16 cellular contexts compared by ENCODE assay signal in genomic region chr3:40120067-40120692, GRCh38.
DNase-seq lines count a peak whose midpoint lies in the region; ATAC-seq, FAIRE-seq and TF ChIP-seq lines count a peak whose summit lies in the region.
"Had no signal": no experiment of that assay in that cellular context is flagged by ENCODE, and none has a peak within 500 bp of the region (broad histone marks: within the 10 kb centered on the region; RNA-seq: fewer than 3 reads in every experiment).

No MANE protein-coding gene starts in this region.

- H2BK120ac ChIP-seq in mesenchymal stem cell (ENCODE audit: low read depth, low read length): no peak overlapping the region

- CTCF ChIA-PET in HepG2 (lab: Yijun Ruan, JAX; ENCODE audit: low intra/inter-chr PET ratio, low total read pairs): no interaction called here

- ATAC-seq in HepG2 (no peak), HG03565 (IDR thresholded peaks at IDR 0.05; ENCODE audit: unreplicated experiment) (no peak)

- no peak for TF ChIP-seq CTCF in liver (IDR thresholded peaks at IDR 0.05; ENCODE audit: low read depth, low read length, missing input control)
- no peak for TF ChIP-seq CTCF in HepG2 (CRISPR knock-in tag; IDR thresholded peaks at IDR 0.05)
- no peak for TF ChIP-seq CTCF in VCaP (conservative IDR thresholded peaks at IDR 0.05)
- TF ChIP-seq CTCF in thyroid gland (IDR thresholded peaks at IDR 0.05): no peak

- TF ChIP-seq EP300 in HepG2 (IDR thresholded peaks at IDR 0.05; ENCODE audit: low read depth in 2 of 2, low read length in 2 of 2) (no peak), HepG2 (CRISPR knock-in tag; IDR thresholded peaks at IDR 0.05; ENCODE audit: borderline replicate concordance) (no peak)

- peaks cover 2% of the 10 kb centered on the region for H3K79me1 ChIP-seq in mesenchymal stem cell (replicated peaks; ENCODE audit: low read length, poor library complexity, severe bottlenecking)

- no peak overlapping the region for H3K4ac ChIP-seq in mesenchymal stem cell (ENCODE audit: low read depth in 1 of 2, low read length in 2 of 2)

- H3K4me1 ChIP-seq in liver (ENCODE audit: control insufficient read depth in 4 of 4, insufficient read depth in 4 of 4, low read length in 3 of 4) (peaks cover 0 to 8% (median 4%) of the 10 kb centered on the region in 4 donors), HepG2 (ENCODE audit: insufficient read depth, low read length) (no peaks in the 10 kb centered on the region), mesenchymal stem cell (ENCODE audit: control insufficient read depth, insufficient read depth, low read depth, low read length) (peaks cover 14% of the 10 kb centered on the region), thyroid gland (peaks cover 8 to 11% of the 10 kb centered on the region in 2 donors)

- no peak for TF ChIP-seq RAD21 in liver (IDR thresholded peaks at IDR 0.05)
- TF ChIP-seq RAD21 in HepG2 (CRISPR knock-in tag; IDR thresholded peaks at IDR 0.05): no peak

- H3K14ac ChIP-seq in mesenchymal stem cell (ENCODE audit: low read length in 2 of 2): no peak overlapping the region

- no peak overlapping the region for H3K18ac ChIP-seq in mesenchymal stem cell (ENCODE audit: low read depth in 1 of 2, low read length in 2 of 2)

- H2AK5ac ChIP-seq in mesenchymal stem cell (ENCODE audit: low read length, severe bottlenecking): no peak overlapping the region

- H3K36me3 ChIP-seq in liver (ENCODE audit: control insufficient read depth in 4 of 4, insufficient read depth in 3 of 4, low read depth in 1 of 4, low read length in 3 of 4) (no peaks in the 10 kb centered on the region), HepG2 (replicated peaks in 1 of 2; ENCODE audit: control insufficient read depth in 1 of 2, insufficient read depth in 2 of 2, low read length in 2 of 2) (no peaks in the 10 kb centered on the region), mesenchymal stem cell (ENCODE audit: control insufficient read depth in 1 of 2, insufficient read depth in 2 of 2, low read depth in 1 of 2, low read length in 2 of 2) (no peaks in the 10 kb centered on the region), thyroid gland (no peaks in the 10 kb centered on the region)

- H2AFZ ChIP-seq in HepG2 (ENCODE audit: low read length) (no peak overlapping the region), mesenchymal stem cell (ENCODE audit: low read depth, low read length) (no peak overlapping the region)

- no peaks in the 10 kb centered on the region for H3K27me3 ChIP-seq in liver (ENCODE audit: control insufficient read depth in 4 of 4, insufficient read depth in 4 of 4, low read length in 3 of 4)
- H3K27me3 ChIP-seq in HepG2 (ENCODE audit: control insufficient read depth in 1 of 2, insufficient read depth in 2 of 2, low read length in 2 of 2): no peaks in the 10 kb centered on the region
- no peaks in the 10 kb centered on the region for H3K27me3 ChIP-seq in mesenchymal stem cell (ENCODE audit: control insufficient read depth in 1 of 2, insufficient read depth in 1 of 2, low read length in 2 of 2)
- H3K27me3 ChIP-seq in thyroid gland: no peaks in the 10 kb centered on the region

- intact Hi-C loops in HepG2 (cut with micrococcal nuclease; ENCODE audit: unreplicated experiment): no loop called here
- intact Hi-C loops in thyroid gland (cut with DNase I): no loop called here

- in situ Hi-C loops in HepG2 (cut with HindIII; ENCODE audit: extremely low pct_ligation_motif_present, low pct_unique_long_range_greater_than_20kb): no loop called here

- TF ChIP-seq POLR2A in HepG2 (IDR thresholded peaks at IDR 0.05; ENCODE audit: insufficient read depth in 1 of 2, low read depth in 2 of 2, low read length in 2 of 2) (no peak), thyroid gland (IDR thresholded peaks at IDR 0.05) (no peak)

- no peak for FAIRE-seq in HepG2 (lab: Jason Lieb, UNC)
- FAIRE-seq: D721Med had no signal

- no peak overlapping the region for H2BK15ac ChIP-seq in mesenchymal stem cell (ENCODE audit: low read depth, poor library complexity, severe bottlenecking)

- H2BK5ac ChIP-seq in mesenchymal stem cell (ENCODE audit: low read depth, low read length, poor library complexity, severe bottlenecking): no peak overlapping the region

- H3K27ac ChIP-seq in liver (ENCODE audit: low read depth in 1 of 2, low read length in 2 of 2) (no peak overlapping the region), HepG2 (ENCODE audit: extremely low read length, insufficient read depth, low read length) (no peak overlapping the region), VCaP (0 out of 2 replicates have a peak overlapping the region, but pooled peaks have one; percentile 7), mesenchymal stem cell (ENCODE audit: low read length, poor library complexity, severe bottlenecking) (peak overlapping the region; percentile 73), thyroid gland (peak overlapping the region in 2 of 3 donors; percentile 3 to 43)

- no peaks in the 10 kb centered on the region for H3K79me2 ChIP-seq in HepG2 (ENCODE audit: insufficient read depth, low read length)

- no peak overlapping the region for H4K8ac ChIP-seq in mesenchymal stem cell (ENCODE audit: low read length)

- no peaks in the 10 kb centered on the region for H4K20me1 ChIP-seq in HepG2 (ENCODE audit: insufficient read depth, low read length)

- H3K4me2 ChIP-seq in HepG2 (ENCODE audit: low read depth, low read length): no peak overlapping the region
- H3K4me2 ChIP-seq in mesenchymal stem cell (ENCODE audit: low read length, poor library complexity, severe bottlenecking): no peak overlapping the region

- no peak overlapping the region for H3K23ac ChIP-seq in mesenchymal stem cell (ENCODE audit: low read length in 2 of 2)

- POLR2A ChIA-PET in HepG2 (lab: Yijun Ruan, JAX): no interaction called here

- DNase-seq in HepG2 (ENCODE audit: low spot score): no peak
- DNase-seq in mesenchymal stem cell: no peak
- no peak for DNase-seq in thyroid gland
- no peak for DNase-seq in kidney tubule cell (ENCODE audit: low spot score)
- no peak for DNase-seq in NK-92 (lab: John Stamatoyannopoulos, UW; ENCODE audit: unreplicated experiment)
- DNase-seq: CD4-positive, alpha-beta T cell; GOT3; MV-4-11; NCI-H1417 treated with DMSO at 0.1 percent for 48 hours; NCI-H2029 treated with DMSO at 0.1 percent for 48 hours; NCI-H524; SIG-M5 had no signal

- H4K91ac ChIP-seq in mesenchymal stem cell (ENCODE audit: low read length): no peak overlapping the region

- H3K9me3 ChIP-seq in liver (ENCODE audit: control insufficient read depth in 4 of 4, low read length in 3 of 4) (no peaks in the 10 kb centered on the region), HepG2 (ENCODE audit: low read length) (no peaks in the 10 kb centered on the region), mesenchymal stem cell (ENCODE audit: control insufficient read depth, low read length) (no peaks in the 10 kb centered on the region), thyroid gland (no peaks in the 10 kb centered on the region)

- 82% methylated on average over 3 of the region's 3 CpGs for WGBS in liver
- 69% methylated on average over 3 of the region's 3 CpGs for WGBS in HepG2 (ENCODE audit: low lambda C conversion rate)
- 72% methylated on average over 3 of the region's 3 CpGs for WGBS in mesenchymal stem cell
- WGBS in thyroid gland, 2 donors: 62 to 71% methylated on average over 3 of the region's 3 CpGs

- no peak overlapping the region for H3K4me3 ChIP-seq in liver (ENCODE audit: low read depth in 1 of 3, low read length in 3 of 3)
- no peak overlapping the region for H3K4me3 ChIP-seq in HepG2 (replicated peaks in 1 of 3; ENCODE audit: insufficient read depth in 1 of 3, low read depth in 2 of 3, low read length in 3 of 3)
- H3K4me3 ChIP-seq in mesenchymal stem cell (ENCODE audit: insufficient read depth in 1 of 2, low read depth in 1 of 2, low read length in 2 of 2): peak overlapping the region in 1 of 2 experiments; percentile 24
- H3K4me3 ChIP-seq in thyroid gland (replicated peaks in 1 of 3): no peak overlapping the region

- H3K9ac ChIP-seq in liver (ENCODE audit: low read depth in 1 of 2, low read length in 2 of 2) (no peak overlapping the region), HepG2 (ENCODE audit: insufficient read depth, low read depth, low read length) (no peak overlapping the region), mesenchymal stem cell (ENCODE audit: low read length) (peak overlapping the region; percentile 37)

- no peak overlapping the region for H2BK12ac ChIP-seq in mesenchymal stem cell (ENCODE audit: low read length in 2 of 2)

- no TSS peak for BruUV-seq in HepG2 (replicated peaks; lab: Mats Ljungman, UMichigan)

TF ChIP-seq in liver, 16 proteins besides CTCF, POLR2A, EP300 and RAD21:
- TF ChIP-seq FOXA2 (IDR thresholded peaks at IDR 0.05): no peak
- no peak for TF ChIP-seq JUND (IDR thresholded peaks at IDR 0.05)
- TF ChIP-seq HNF4A (conservative IDR thresholded peaks at IDR 0.05): peak; percentile 28 to 51

TF ChIP-seq in HepG2, 621 proteins besides CTCF, POLR2A, EP300 and RAD21 (continues in another document):
- TF ChIP-seq HNRNPH1 (optimal IDR thresholded peaks at IDR 0.05; ENCODE audit: low read depth, low read length) (no peak), CC2D1A (CRISPR knock-in tag; IDR thresholded peaks at IDR 0.05) (no peak), ZNF724P (CRISPR knock-in tag; IDR thresholded peaks at IDR 0.05; ENCODE audit: borderline replicate concordance) (no peak), ZNF788 (CRISPR knock-in tag; IDR thresholded peaks at IDR 0.05; ENCODE audit: borderline replicate concordance) (no peak), SOX6 (IDR thresholded peaks at IDR 0.05) (no peak), SOX6 (CRISPR knock-in tag; IDR thresholded peaks at IDR 0.05) (no peak), PHB2 (IDR thresholded peaks at IDR 0.05; ENCODE audit: partially characterized antibody) (no peak)

Comparison
In these comparisons a context has a peak if more than half of its experiments do, and no peak if none do; other contexts are left out.
1. H3K27ac ChIP-seq: peak in VCaP (single experiment), mesenchymal stem cell (single experiment) and thyroid gland (2 of 3); none in liver (0 of 2) and HepG2 (single experiment).